ENCODE assay signal across 1 cellular context in the genomic region with DNA sequence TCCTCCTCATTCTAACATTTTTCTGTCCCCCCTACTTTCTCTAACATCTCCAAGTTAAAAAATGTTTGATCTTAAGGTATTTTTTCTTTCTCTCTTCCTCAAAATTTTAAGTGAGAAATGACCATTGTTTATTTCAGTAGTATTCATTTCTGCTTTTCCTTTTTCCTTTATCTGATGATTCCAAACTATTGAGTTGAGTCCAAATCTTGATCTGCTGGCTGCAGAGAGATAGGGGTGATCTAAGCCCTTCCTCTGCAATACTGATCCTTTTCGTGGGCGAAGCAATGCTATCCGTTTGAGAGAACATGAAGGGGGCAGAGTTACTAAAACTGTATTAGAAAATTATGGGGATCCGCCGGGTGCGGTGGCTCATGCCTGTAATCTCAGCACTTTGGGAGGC.
TF ChIP-seq lines count a peak whose summit lies in the region.

No MANE protein-coding gene starts in this region.

TF ChIP-seq in GM23338, 12 proteins besides CTCF, POLR2A, EP300 and RAD21 (continued from another document):
- TF ChIP-seq, protein P1, sequence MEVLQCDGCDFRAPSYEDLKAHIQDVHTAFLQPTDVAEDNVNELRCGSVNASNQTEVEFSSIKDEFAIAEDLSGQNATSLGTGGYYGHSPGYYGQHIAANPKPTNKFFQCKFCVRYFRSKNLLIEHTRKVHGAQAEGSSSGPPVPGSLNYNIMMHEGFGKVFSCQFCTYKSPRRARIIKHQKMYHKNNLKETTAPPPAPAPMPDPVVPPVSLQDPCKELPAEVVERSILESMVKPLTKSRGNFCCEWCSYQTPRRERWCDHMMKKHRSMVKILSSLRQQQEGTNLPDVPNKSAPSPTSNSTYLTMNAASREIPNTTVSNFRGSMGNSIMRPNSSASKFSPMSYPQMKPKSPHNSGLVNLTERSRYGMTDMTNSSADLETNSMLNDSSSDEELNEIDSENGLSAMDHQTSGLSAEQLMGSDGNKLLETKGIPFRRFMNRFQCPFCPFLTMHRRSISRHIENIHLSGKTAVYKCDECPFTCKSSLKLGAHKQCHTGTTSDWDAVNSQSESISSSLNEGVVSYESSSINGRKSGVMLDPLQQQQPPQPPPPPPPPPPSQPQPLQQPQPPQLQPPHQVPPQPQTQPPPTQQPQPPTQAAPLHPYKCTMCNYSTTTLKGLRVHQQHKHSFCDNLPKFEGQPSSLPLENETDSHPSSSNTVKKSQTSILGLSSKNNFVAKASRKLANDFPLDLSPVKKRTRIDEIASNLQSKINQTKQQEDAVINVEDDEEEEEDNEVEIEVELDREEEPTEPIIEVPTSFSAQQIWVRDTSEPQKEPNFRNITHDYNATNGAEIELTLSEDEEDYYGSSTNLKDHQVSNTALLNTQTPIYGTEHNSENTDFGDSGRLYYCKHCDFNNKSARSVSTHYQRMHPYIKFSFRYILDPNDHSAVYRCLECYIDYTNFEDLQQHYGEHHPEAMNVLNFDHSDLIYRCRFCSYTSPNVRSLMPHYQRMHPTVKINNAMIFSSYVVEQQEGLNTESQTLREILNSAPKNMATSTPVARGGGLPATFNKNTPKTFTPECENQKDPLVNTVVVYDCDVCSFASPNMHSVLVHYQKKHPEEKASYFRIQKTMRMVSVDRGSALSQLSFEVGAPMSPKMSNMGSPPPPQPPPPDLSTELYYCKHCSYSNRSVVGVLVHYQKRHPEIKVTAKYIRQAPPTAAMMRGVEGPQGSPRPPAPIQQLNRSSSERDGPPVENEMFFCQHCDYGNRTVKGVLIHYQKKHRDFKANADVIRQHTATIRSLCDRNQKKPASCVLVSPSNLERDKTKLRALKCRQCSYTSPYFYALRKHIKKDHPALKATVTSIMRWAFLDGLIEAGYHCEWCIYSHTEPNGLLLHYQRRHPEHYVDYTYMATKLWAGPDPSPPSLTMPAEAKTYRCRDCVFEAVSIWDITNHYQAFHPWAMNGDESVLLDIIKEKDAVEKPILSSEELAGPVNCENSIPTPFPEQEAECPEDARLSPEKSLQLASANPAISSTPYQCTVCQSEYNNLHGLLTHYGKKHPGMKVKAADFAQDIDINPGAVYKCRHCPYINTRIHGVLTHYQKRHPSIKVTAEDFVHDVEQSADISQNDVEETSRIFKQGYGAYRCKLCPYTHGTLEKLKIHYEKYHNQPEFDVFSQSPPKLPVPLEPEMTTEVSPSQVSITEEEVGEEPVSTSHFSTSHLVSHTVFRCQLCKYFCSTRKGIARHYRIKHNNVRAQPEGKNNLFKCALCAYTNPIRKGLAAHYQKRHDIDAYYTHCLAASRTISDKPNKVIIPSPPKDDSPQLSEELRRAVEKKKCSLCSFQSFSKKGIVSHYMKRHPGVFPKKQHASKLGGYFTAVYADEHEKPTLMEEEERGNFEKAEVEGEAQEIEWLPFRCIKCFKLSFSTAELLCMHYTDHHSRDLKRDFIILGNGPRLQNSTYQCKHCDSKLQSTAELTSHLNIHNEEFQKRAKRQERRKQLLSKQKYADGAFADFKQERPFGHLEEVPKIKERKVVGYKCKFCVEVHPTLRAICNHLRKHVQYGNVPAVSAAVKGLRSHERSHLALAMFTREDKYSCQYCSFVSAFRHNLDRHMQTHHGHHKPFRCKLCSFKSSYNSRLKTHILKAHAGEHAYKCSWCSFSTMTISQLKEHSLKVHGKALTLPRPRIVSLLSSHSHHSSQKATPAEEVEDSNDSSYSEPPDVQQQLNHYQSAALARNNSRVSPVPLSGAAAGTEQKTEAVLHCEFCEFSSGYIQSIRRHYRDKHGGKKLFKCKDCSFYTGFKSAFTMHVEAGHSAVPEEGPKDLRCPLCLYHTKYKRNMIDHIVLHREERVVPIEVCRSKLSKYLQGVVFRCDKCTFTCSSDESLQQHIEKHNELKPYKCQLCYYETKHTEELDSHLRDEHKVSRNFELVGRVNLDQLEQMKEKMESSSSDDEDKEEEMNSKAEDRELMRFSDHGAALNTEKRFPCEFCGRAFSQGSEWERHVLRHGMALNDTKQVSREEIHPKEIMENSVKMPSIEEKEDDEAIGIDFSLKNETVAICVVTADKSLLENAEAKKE (CRISPR knock-in tag; IDR thresholded peaks at IDR 0.05), result no peak
- TF ChIP-seq JUNB (IDR thresholded peaks at IDR 0.05; ENCODE audit: unreplicated experiment), result no peak
